In genomic region chr15:79195802-79196201, GRCh38 we compare ENCODE assay signal across 20 cellular contexts.
DNase-seq lines count a peak whose midpoint lies in the region; TF ChIP-seq lines count a peak whose summit lies in the region.
"Had no signal": no experiment of that assay in that cellular context is flagged by ENCODE, and none has a peak within 500 bp of the region (broad histone marks: within the 10 kb centered on the region; RNA-seq: fewer than 3 reads in every experiment).

No MANE protein-coding gene starts in this region.

- H3K27ac ChIP-seq in brain microvascular endothelial cell (no peak overlapping the region), mesendoderm (ENCODE audit: low read depth, low read length) (no peak overlapping the region)
- no peak overlapping the region for H3K27ac ChIP-seq in CD8-positive, alpha-beta memory T cell (ENCODE audit: low read depth, low read length)
- H3K27ac ChIP-seq: lower lobe of right lung had no signal

- WGBS in mesendoderm (ENCODE audit: extremely low coverage, insufficient coverage, low lambda C conversion rate) = no CpG with 5 or more reads among the region's 5 CpGs

- peak overlapping the region; percentile 68 for H4K8ac ChIP-seq in mesendoderm (ENCODE audit: low read depth, low read length)

- no peak overlapping the region for H3K18ac ChIP-seq in mesendoderm (ENCODE audit: low read length)

- no peaks in the 10 kb centered on the region for H3K4me1 Mint-ChIP-seq in HFFc6 (ENCODE audit: low read depth)
- H3K4me1 Mint-ChIP-seq in activated CD4-positive, alpha-beta memory T cell treated with anti-CD3 and anti-CD28 coated beads for 36 hours (ENCODE audit: low read depth) = no peaks in the 10 kb centered on the region
- no peaks in the 10 kb centered on the region for H3K4me1 Mint-ChIP-seq in CD8-positive, alpha-beta memory T cell
- H3K4me1 Mint-ChIP-seq: activated CD4-positive, alpha-beta T cell treated with anti-CD3 and anti-CD28 coated beads, Interleukin-2, amount 10 ng/mL, durations not matched to agents 24 days and 14 days; activated naive CD8-positive, alpha-beta T cell treated with anti-CD3 and anti-CD28 coated beads for 36 hours had no signal

- peaks cover 2% of the 10 kb centered on the region for H3K4me1 ChIP-seq in mesendoderm (ENCODE audit: control insufficient read depth, low read depth, low read length)
- H3K4me1 ChIP-seq in CD8-positive, alpha-beta memory T cell (ENCODE audit: insufficient read depth, low read length) = no peaks in the 10 kb centered on the region
- H3K4me1 ChIP-seq: lower lobe of right lung had no signal

- no peak overlapping the region for H3K9ac ChIP-seq in mesendoderm (ENCODE audit: low read length)

- H3K4me3 ChIP-seq in brain microvascular endothelial cell (ENCODE audit: low read depth, low read length) (no peak overlapping the region), mesendoderm (ENCODE audit: low read length) (no peak overlapping the region)
- no peak overlapping the region for H3K4me3 ChIP-seq in CD8-positive, alpha-beta memory T cell (ENCODE audit: low read length)
- H3K4me3 ChIP-seq: lower lobe of right lung had no signal

- H3K4me3 Mint-ChIP-seq in HFFc6 = no peak overlapping the region
- no peak overlapping the region for H3K4me3 Mint-ChIP-seq in activated CD4-positive, alpha-beta memory T cell treated with anti-CD3 and anti-CD28 coated beads for 36 hours
- no peak overlapping the region for H3K4me3 Mint-ChIP-seq in CD8-positive, alpha-beta memory T cell
- H3K4me3 Mint-ChIP-seq: activated CD4-positive, alpha-beta T cell treated with anti-CD3 and anti-CD28 coated beads, Interleukin-2, amount 10 ng/mL, durations not matched to agents 24 days and 14 days; activated naive CD8-positive, alpha-beta T cell treated with anti-CD3 and anti-CD28 coated beads for 36 hours had no signal

- CTCF ChIA-PET in activated CD4-positive, alpha-beta memory T cell treated with anti-CD3 and anti-CD28 coated beads for 36 hours (lab: Charles Lee) = no interaction called here
- CTCF ChIA-PET in CD8-positive, alpha-beta memory T cell (lab: Charles Lee) = no interaction called here

- no peak overlapping the region for H2BK120ac ChIP-seq in mesendoderm (ENCODE audit: low read depth, low read length)

- DNase-seq in GM10266 (ENCODE audit: extremely low spot score) (peak; percentile 13), HFFc6 (no peak), brain microvascular endothelial cell (no peak), mesendoderm (no peak), NCI-H1092 (lab: John Stamatoyannopoulos, UW) (no peak), LoVo (ENCODE audit: low spot score) (no peak)
- no peak for DNase-seq in activated CD4-positive, alpha-beta memory T cell treated with anti-CD3 and anti-CD28 coated beads for 36 hours
- no peak for DNase-seq in CD8-positive, alpha-beta memory T cell
- DNase-seq: activated CD4-positive, alpha-beta T cell treated with anti-CD3 and anti-CD28 coated beads, Interleukin-2, amount 10 ng/mL, durations not matched to agents 24 days and 14 days; activated naive CD8-positive, alpha-beta T cell treated with anti-CD3 and anti-CD28 coated beads for 36 hours; C1 segment of cervical spinal cord; effector CD8-positive, alpha-beta T cell; EL; foreskin melanocyte; lower lobe of right lung; NCI-H1694 treated with DMSO at 0.1 percent for 48 hours; NCI-H774; PC-3; SHP77 treated with DMSO at 0.1 percent for 48 hours; T-helper 1 cell had no signal

- no peak overlapping the region for H3K56ac ChIP-seq in mesendoderm (ENCODE audit: low read length)

- no peak overlapping the region for H2AK5ac ChIP-seq in mesendoderm (ENCODE audit: low read length)

- intact Hi-C loops in activated CD4-positive, alpha-beta memory T cell treated with anti-CD3 and anti-CD28 coated beads for 36 hours (cut with micrococcal nuclease) = no loop called here

- H3K9me3 ChIP-seq in CD8-positive, alpha-beta memory T cell (ENCODE audit: low read length) = no peaks in the 10 kb centered on the region
- H3K9me3 ChIP-seq: lower lobe of right lung had no signal

- in situ Hi-C loops in brain microvascular endothelial cell (cut with HindIII; ENCODE audit: low pct_ligation_motif_present, low sequenced_read_pairs) = no loop called here

- no peaks in the 10 kb centered on the region for H3K79me2 ChIP-seq in mesendoderm (ENCODE audit: control insufficient read depth, insufficient read depth, low read length)

- no peak overlapping the region for H3K23ac ChIP-seq in mesendoderm (ENCODE audit: low read length)

- H4K5ac ChIP-seq in mesendoderm (ENCODE audit: low read length) = no peak overlapping the region

- no peaks in the 10 kb centered on the region for H3K79me1 ChIP-seq in mesendoderm (ENCODE audit: low read length)

- POLR2A ChIA-PET in activated CD4-positive, alpha-beta memory T cell treated with anti-CD3 and anti-CD28 coated beads for 36 hours (lab: Charles Lee) = no interaction called here
- POLR2A ChIA-PET in CD8-positive, alpha-beta memory T cell (lab: Charles Lee) = no interaction called here

- H3K4me2 ChIP-seq in mesendoderm (ENCODE audit: low read length) = no peak overlapping the region

- no peaks in the 10 kb centered on the region for H3K27me3 ChIP-seq in brain microvascular endothelial cell (replicated peaks)
- no peaks in the 10 kb centered on the region for H3K27me3 ChIP-seq in mesendoderm (ENCODE audit: insufficient read depth, low read length, poor library complexity)
- no peaks in the 10 kb centered on the region for H3K27me3 ChIP-seq in CD8-positive, alpha-beta memory T cell (ENCODE audit: insufficient read depth, low read length, poor library complexity, severe bottlenecking)

- no peaks in the 10 kb centered on the region for H3K36me3 Mint-ChIP-seq in HFFc6 (ENCODE audit: low read depth)
- H3K36me3 Mint-ChIP-seq in activated CD4-positive, alpha-beta memory T cell treated with anti-CD3 and anti-CD28 coated beads for 36 hours = no peaks in the 10 kb centered on the region
- H3K36me3 Mint-ChIP-seq in CD8-positive, alpha-beta memory T cell = no peaks in the 10 kb centered on the region
- H3K36me3 Mint-ChIP-seq: activated naive CD8-positive, alpha-beta T cell treated with anti-CD3 and anti-CD28 coated beads for 36 hours had no signal

- H2BK15ac ChIP-seq in mesendoderm (replicated peaks; ENCODE audit: low read depth) = no peak overlapping the region

- no peak overlapping the region for H3K4ac ChIP-seq in mesendoderm (ENCODE audit: low read depth, low read length)

- no peak overlapping the region for H3K27ac Mint-ChIP-seq in HFFc6
- H3K27ac Mint-ChIP-seq in activated CD4-positive, alpha-beta memory T cell treated with anti-CD3 and anti-CD28 coated beads for 36 hours = no peak overlapping the region
- no peak overlapping the region for H3K27ac Mint-ChIP-seq in CD8-positive, alpha-beta memory T cell
- H3K27ac Mint-ChIP-seq: activated CD4-positive, alpha-beta T cell treated with anti-CD3 and anti-CD28 coated beads, Interleukin-2, amount 10 ng/mL, durations not matched to agents 24 days and 14 days; activated naive CD8-positive, alpha-beta T cell treated with anti-CD3 and anti-CD28 coated beads for 36 hours had no signal

- H3K27me3 Mint-ChIP-seq in HFFc6 (ENCODE audit: insufficient read depth) = peaks cover 19% of the 10 kb centered on the region
- peaks cover 6% of the 10 kb centered on the region for H3K27me3 Mint-ChIP-seq in activated CD4-positive, alpha-beta memory T cell treated with anti-CD3 and anti-CD28 coated beads for 36 hours
- H3K27me3 Mint-ChIP-seq in CD8-positive, alpha-beta memory T cell = peaks cover 7 to 34% of the 10 kb centered on the region in 2 donors

- no peak for TF ChIP-seq CTCF in GM10266 (IDR thresholded peaks at IDR 0.05; ENCODE audit: control insufficient read depth, insufficient read depth, low read depth, missing control alignments)
- TF ChIP-seq CTCF in HFFc6 (IDR thresholded peaks at IDR 0.05) = peak; percentile 32; the same call in 1 of the 2 replicates
- peak; percentile 11 for TF ChIP-seq CTCF in brain microvascular endothelial cell (IDR thresholded peaks at IDR 0.05; ENCODE audit: low read depth, low read length, missing control alignments)

- H2BK5ac ChIP-seq in mesendoderm (ENCODE audit: low read length) = no peak overlapping the region

- no peaks in the 10 kb centered on the region for H3K9me3 Mint-ChIP-seq in HFFc6
- H3K9me3 Mint-ChIP-seq in activated CD4-positive, alpha-beta memory T cell treated with anti-CD3 and anti-CD28 coated beads for 36 hours = no peaks in the 10 kb centered on the region
- no peaks in the 10 kb centered on the region for H3K9me3 Mint-ChIP-seq in CD8-positive, alpha-beta memory T cell
- H3K9me3 Mint-ChIP-seq: activated CD4-positive, alpha-beta T cell treated with anti-CD3 and anti-CD28 coated beads, Interleukin-2, amount 10 ng/mL, durations not matched to agents 24 days and 14 days; activated naive CD8-positive, alpha-beta T cell treated with anti-CD3 and anti-CD28 coated beads for 36 hours had no signal

- H3K36me3 ChIP-seq in brain microvascular endothelial cell (replicated peaks) = no peaks in the 10 kb centered on the region
- no peaks in the 10 kb centered on the region for H3K36me3 ChIP-seq in mesendoderm (ENCODE audit: control insufficient read depth, insufficient read depth, low read length)
- no peaks in the 10 kb centered on the region for H3K36me3 ChIP-seq in CD8-positive, alpha-beta memory T cell (ENCODE audit: insufficient read depth, low read length)
- H3K36me3 ChIP-seq: lower lobe of right lung had no signal
